In genomic region chr12:65532744-65533143, GRCh38 we compare ENCODE assay signal across 12 cellular contexts.
DNase-seq lines count a peak whose midpoint lies in the region; ATAC-seq, FAIRE-seq and TF ChIP-seq lines count a peak whose summit lies in the region.
"Had no signal": no experiment of that assay in that cellular context is flagged by ENCODE, and none has a peak within 500 bp of the region (broad histone marks: within the 10 kb centered on the region; RNA-seq: fewer than 3 reads in every experiment).

No MANE protein-coding gene starts in this region.

- H3K4me1 ChIP-seq in HepG2 (ENCODE audit: insufficient read depth, low read length) (peaks cover 14% of the 10 kb centered on the region), right lobe of liver (no peaks in the 10 kb centered on the region), kidney (ENCODE audit: control insufficient read depth in 1 of 2, insufficient read depth in 1 of 2, low read depth in 1 of 2, low read length in 2 of 2) (peaks cover 13 to 29% of the 10 kb centered on the region in 2 donors)

- no peak for TF ChIP-seq RAD21 in HepG2 (CRISPR knock-in tag; IDR thresholded peaks at IDR 0.05)

- H3K36me3 ChIP-seq in HepG2 (replicated peaks in 1 of 2; ENCODE audit: control insufficient read depth in 1 of 2, insufficient read depth in 2 of 2, low read length in 2 of 2): no peaks in the 10 kb centered on the region
- no peaks in the 10 kb centered on the region for H3K36me3 ChIP-seq in right lobe of liver
- H3K36me3 ChIP-seq in kidney (ENCODE audit: control insufficient read depth in 1 of 2, insufficient read depth in 2 of 2, low read length in 2 of 2): no peaks in the 10 kb centered on the region

- TF ChIP-seq EP300 in HepG2 (IDR thresholded peaks at IDR 0.05; ENCODE audit: low read depth in 2 of 2, low read length in 2 of 2) (no peak), HepG2 (CRISPR knock-in tag; IDR thresholded peaks at IDR 0.05; ENCODE audit: borderline replicate concordance) (no peak)

- H3K9ac ChIP-seq in HepG2 (ENCODE audit: insufficient read depth, low read depth, low read length): no peak overlapping the region
- H3K9ac ChIP-seq in kidney (ENCODE audit: low read length in 2 of 2): no peak overlapping the region

- TF ChIP-seq CTCF in HepG2 (CRISPR knock-in tag; IDR thresholded peaks at IDR 0.05): no peak
- TF ChIP-seq CTCF in right lobe of liver (IDR thresholded peaks at IDR 0.05): no peak
- TF ChIP-seq CTCF in kidney (IDR thresholded peaks at IDR 0.05; ENCODE audit: borderline replicate concordance, extremely low read depth, insufficient read depth): no peak

- intact Hi-C loops in HepG2 (cut with micrococcal nuclease; ENCODE audit: unreplicated experiment): no loop called here
- intact Hi-C loops in right lobe of liver (cut with DNase I): no loop called here
- intact Hi-C loops in kidney (cut with DNase I): no loop called here

- FAIRE-seq in HepG2 (lab: Jason Lieb, UNC): no peak
- peak; percentile 80 for FAIRE-seq in RCC 7860 (lab: Jason Lieb, UNC)
- FAIRE-seq in kidney (lab: Jason Lieb, UNC): no peak
- FAIRE-seq: bronchial epithelial cell, GM12892 had no signal

- H3K79me2 ChIP-seq in HepG2 (ENCODE audit: insufficient read depth, low read length): no peaks in the 10 kb centered on the region

- in situ Hi-C loops in HepG2 (cut with HindIII; ENCODE audit: extremely low pct_ligation_motif_present, low pct_unique_long_range_greater_than_20kb): no loop called here

- peak overlapping the region; percentile 37; the same call in 1 of the 2 replicates for H3K4me2 ChIP-seq in HepG2 (ENCODE audit: low read depth, low read length)

- H3K27ac ChIP-seq in HepG2 (ENCODE audit: extremely low read length, insufficient read depth, low read length): no peak overlapping the region
- H3K27ac ChIP-seq in right lobe of liver: no peak overlapping the region
- peak overlapping the region in 1 of 2 donors; percentile 2 for H3K27ac ChIP-seq in kidney (ENCODE audit: low read depth in 2 of 2, low read length in 2 of 2)

- H3K9me3 ChIP-seq in HepG2 (ENCODE audit: low read length): no peaks in the 10 kb centered on the region
- H3K9me3 ChIP-seq in right lobe of liver: no peaks in the 10 kb centered on the region
- H3K9me3 ChIP-seq in kidney (ENCODE audit: control insufficient read depth in 1 of 2, low read length in 2 of 2): no peaks in the 10 kb centered on the region

- H4K20me1 ChIP-seq in HepG2 (ENCODE audit: insufficient read depth, low read length): no peaks in the 10 kb centered on the region

- WGBS in HepG2 (ENCODE audit: low lambda C conversion rate): 3% methylated on average over 5 of the region's 5 CpGs
- 38% methylated on average over 3 of the region's 5 CpGs for WGBS in right lobe of liver (ENCODE audit: insufficient coverage, low coverage, low lambda C conversion rate, missing lambda C conversion rate)

- POLR2A ChIA-PET in HepG2 (lab: Yijun Ruan, JAX): no interaction called here

- no peak overlapping the region for H2AFZ ChIP-seq in HepG2 (ENCODE audit: low read length)

- H3K4me3 ChIP-seq in HepG2 (replicated peaks in 1 of 3; ENCODE audit: insufficient read depth in 1 of 3, low read depth in 2 of 3, low read length in 3 of 3): no peak overlapping the region
- H3K4me3 ChIP-seq in right lobe of liver: no peak overlapping the region
- no peak overlapping the region for H3K4me3 ChIP-seq in kidney (ENCODE audit: low read length in 2 of 2)

- CTCF ChIA-PET in HepG2 (lab: Yijun Ruan, JAX; ENCODE audit: low intra/inter-chr PET ratio, low total read pairs): no interaction called here

- H3K27me3 ChIP-seq in HepG2 (ENCODE audit: control insufficient read depth in 1 of 2, insufficient read depth in 2 of 2, low read length in 2 of 2): no peaks in the 10 kb centered on the region
- no peaks in the 10 kb centered on the region for H3K27me3 ChIP-seq in right lobe of liver

- ATAC-seq in HepG2 (peak; percentile 73), right lobe of liver (no peak), HG02588 (IDR thresholded peaks at IDR 0.05; ENCODE audit: unreplicated experiment) (no peak)

- TF ChIP-seq POLR2A in HepG2 (IDR thresholded peaks at IDR 0.05; ENCODE audit: insufficient read depth in 1 of 2, low read depth in 2 of 2, low read length in 2 of 2): no peak
- TF ChIP-seq POLR2A in right lobe of liver (IDR thresholded peaks at IDR 0.05): no peak

- DNase-seq in HepG2 (ENCODE audit: low spot score) (peak; percentile 13), right lobe of liver (no peak), RCC 7860 (ENCODE audit: low spot score) (peak; percentile 83), foreskin melanocyte (peak; percentile 38), medulla oblongata (ENCODE audit: extremely low spot score) (no peak), kidney (no peak)
- no peak for DNase-seq in activated CD8-positive, alpha-beta memory T cell treated with anti-CD3 and anti-CD28 coated beads, Interleukin-2, amount 50 U/mL, for 4 hours
- DNase-seq: naive B cell, NCI-H187 had no signal

- no TSS peak for BruUV-seq in HepG2 (replicated peaks; lab: Mats Ljungman, UMichigan)

TF ChIP-seq in HepG2, 621 proteins besides CTCF, POLR2A, EP300 and RAD21:
- no peak for TF ChIP-seq ZNF562 (CRISPR knock-in tag; IDR thresholded peaks at IDR 0.05; ENCODE audit: borderline replicate concordance)
- TF ChIP-seq, protein P1, sequence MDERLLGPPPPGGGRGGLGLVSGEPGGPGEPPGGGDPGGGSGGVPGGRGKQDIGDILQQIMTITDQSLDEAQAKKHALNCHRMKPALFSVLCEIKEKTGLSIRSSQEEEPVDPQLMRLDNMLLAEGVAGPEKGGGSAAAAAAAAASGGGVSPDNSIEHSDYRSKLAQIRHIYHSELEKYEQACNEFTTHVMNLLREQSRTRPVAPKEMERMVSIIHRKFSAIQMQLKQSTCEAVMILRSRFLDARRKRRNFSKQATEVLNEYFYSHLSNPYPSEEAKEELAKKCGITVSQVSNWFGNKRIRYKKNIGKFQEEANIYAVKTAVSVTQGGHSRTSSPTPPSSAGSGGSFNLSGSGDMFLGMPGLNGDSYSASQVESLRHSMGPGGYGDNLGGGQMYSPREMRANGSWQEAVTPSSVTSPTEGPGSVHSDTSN (CRISPR knock-in tag; IDR thresholded peaks at IDR 0.05): no peak
- TF ChIP-seq KLF9 (CRISPR knock-in tag; IDR thresholded peaks at IDR 0.05; ENCODE audit: low read depth): no peak
- TF ChIP-seq ZNF501 (CRISPR knock-in tag; IDR thresholded peaks at IDR 0.05): no peak
- no peak for TF ChIP-seq YEATS2 (CRISPR knock-in tag; IDR thresholded peaks at IDR 0.05; ENCODE audit: borderline replicate concordance)
- TF ChIP-seq, protein P2, sequence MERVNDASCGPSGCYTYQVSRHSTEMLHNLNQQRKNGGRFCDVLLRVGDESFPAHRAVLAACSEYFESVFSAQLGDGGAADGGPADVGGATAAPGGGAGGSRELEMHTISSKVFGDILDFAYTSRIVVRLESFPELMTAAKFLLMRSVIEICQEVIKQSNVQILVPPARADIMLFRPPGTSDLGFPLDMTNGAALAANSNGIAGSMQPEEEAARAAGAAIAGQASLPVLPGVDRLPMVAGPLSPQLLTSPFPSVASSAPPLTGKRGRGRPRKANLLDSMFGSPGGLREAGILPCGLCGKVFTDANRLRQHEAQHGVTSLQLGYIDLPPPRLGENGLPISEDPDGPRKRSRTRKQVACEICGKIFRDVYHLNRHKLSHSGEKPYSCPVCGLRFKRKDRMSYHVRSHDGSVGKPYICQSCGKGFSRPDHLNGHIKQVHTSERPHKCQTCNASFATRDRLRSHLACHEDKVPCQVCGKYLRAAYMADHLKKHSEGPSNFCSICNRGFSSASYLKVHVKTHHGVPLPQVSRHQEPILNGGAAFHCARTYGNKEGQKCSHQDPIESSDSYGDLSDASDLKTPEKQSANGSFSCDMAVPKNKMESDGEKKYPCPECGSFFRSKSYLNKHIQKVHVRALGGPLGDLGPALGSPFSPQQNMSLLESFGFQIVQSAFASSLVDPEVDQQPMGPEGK (CRISPR knock-in tag; IDR thresholded peaks at IDR 0.05): 0 out of 2 replicates have a peak, but pooled peaks have one; percentile 44
- TF ChIP-seq ZNF263 (CRISPR knock-in tag; IDR thresholded peaks at IDR 0.05): 0 out of 2 replicates have a peak, but pooled peaks have one; percentile 14
- TF ChIP-seq ZNF17 (CRISPR knock-in tag; IDR thresholded peaks at IDR 0.05): no peak
- TF ChIP-seq GTF3A (CRISPR knock-in tag; conservative IDR thresholded peaks at IDR 0.05): no peak
- no peak for TF ChIP-seq SRSF9 (IDR thresholded peaks at IDR 0.05; ENCODE audit: borderline replicate concordance, insufficient read depth, low read depth, low read length, poor library complexity, severe bottlenecking)

Comparison
In these comparisons a context has a peak if more than half of its experiments do, and no peak if none do; other contexts are left out.
1. DNase-seq: peak in HepG2 (single experiment), RCC 7860 (single experiment) and foreskin melanocyte (single experiment); none in right lobe of liver (0 of 3), medulla oblongata (single experiment), activated CD8-positive, alpha-beta memory T cell treated with anti-CD3 and anti-CD28 coated beads, Interleukin-2, amount 50 U/mL, for 4 hours (single experiment) and kidney (single experiment).